ENCODE assay signal across 1 cellular context in the genomic region with DNA sequence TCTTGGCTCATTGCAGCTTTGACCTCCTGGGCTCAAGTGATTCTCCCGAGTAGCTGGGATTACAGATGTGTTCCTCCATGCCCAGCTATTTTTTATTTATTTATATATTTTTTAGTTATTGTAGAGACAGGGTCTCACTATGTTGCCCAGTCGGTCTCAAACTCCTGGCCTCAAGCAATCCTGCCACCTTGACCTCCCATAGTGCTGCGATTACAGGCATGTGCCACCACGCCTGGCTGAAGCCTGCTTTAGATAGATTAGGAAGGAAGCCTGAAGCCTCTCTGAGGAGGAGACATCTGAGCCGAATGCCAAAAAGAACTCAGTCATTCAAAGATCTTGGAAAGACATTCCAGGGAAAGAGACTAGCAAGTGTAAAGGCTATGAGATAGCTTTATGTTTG.
TF ChIP-seq lines count a peak whose summit lies in the region.

No MANE protein-coding gene starts in this region.

TF ChIP-seq in H1, 55 proteins besides CTCF, POLR2A, EP300 and RAD21:
- TF ChIP-seq CHD1 (IDR thresholded peaks at IDR 0.05; ENCODE audit: low read depth, low read length): no peak
- no peak for TF ChIP-seq GABPA (IDR thresholded peaks at IDR 0.05; ENCODE audit: borderline replicate concordance, insufficient read depth, low read length)
- TF ChIP-seq BACH1 (IDR thresholded peaks at IDR 0.05; ENCODE audit: low read length): no peak
